ENCODE assay signal across 10 cellular contexts in genomic region chr19:14115761-14116160, GRCh38. TPM values are rescaled to one million over a fixed set of nuclear protein-coding genes. Genes with fewer than 3 reads are reported as not detected.
DNase-seq lines count a peak whose midpoint lies in the region; ATAC-seq, FAIRE-seq and TF ChIP-seq lines count a peak whose summit lies in the region.
"Had no signal": no experiment of that assay in that cellular context is flagged by ENCODE, and none has a peak within 500 bp of the region (broad histone marks: within the 10 kb centered on the region; RNA-seq: fewer than 3 reads in every experiment).

No MANE protein-coding gene starts in this region.

- peaks cover 36% of the 10 kb centered on the region for H3K4me1 ChIP-seq in DOHH2 (ENCODE audit: control insufficient read depth, low read length)
- peaks cover 75 to 82% (median 78%) of the 10 kb centered on the region in 3 donors for H3K4me1 ChIP-seq in skeletal muscle tissue (ENCODE audit: control insufficient read depth in 3 of 3, insufficient read depth in 3 of 3, low read length in 3 of 3)

- H3K79me2 ChIP-seq in DOHH2 (ENCODE audit: control insufficient read depth, low read length) = peaks cover 36% of the 10 kb centered on the region

- TF ChIP-seq CTCF in DOHH2 (IDR thresholded peaks at IDR 0.05; ENCODE audit: low read depth, low read length, poor library complexity, severe bottlenecking) = no peak
- TF ChIP-seq CTCF in fibroblast of villous mesenchyme (IDR thresholded peaks at IDR 0.05; ENCODE audit: insufficient read depth, low read depth, low read length) = no peak

- H3K4me1 Mint-ChIP-seq in T-helper 17 cell = peaks cover 35% of the 10 kb centered on the region

- H3K9me2 ChIP-seq in DOHH2 (replicated peaks; ENCODE audit: control insufficient read depth, low read length) = no peaks in the 10 kb centered on the region

- no peak for DNase-seq in T-helper 17 cell
- no peak for DNase-seq in fibroblast of villous mesenchyme (ENCODE audit: low read depth)
- DNase-seq in left lobe of liver (ENCODE audit: low spot score) = no peak
- no peak for DNase-seq in hippocampal formation (lab: John Stamatoyannopoulos, UW)
- DNase-seq in HTR-8/SVneo (ENCODE audit: insufficient read length, low spot score) = no peak
- no peak for DNase-seq in NCI-H524 (lab: John Stamatoyannopoulos, UW)
- DNase-seq: NCI-H1417 treated with DMSO at 0.1 percent for 48 hours, thyroid gland had no signal

- H3K4me3 ChIP-seq in DOHH2 (ENCODE audit: low read length) (peak overlapping the region; percentile 81), fibroblast of villous mesenchyme (ENCODE audit: low read depth, low read length) (peak overlapping the region; percentile 12), skeletal muscle tissue (ENCODE audit: low read length in 3 of 3) (peak overlapping the region; percentile 79 to 89 (median 86))

- H3K27ac ChIP-seq in DOHH2 (ENCODE audit: low read depth, low read length) (no peak overlapping the region), skeletal muscle tissue (ENCODE audit: low read depth, low read length) (peak overlapping the region; percentile 95)

- H3K27me3 ChIP-seq in DOHH2 (ENCODE audit: control insufficient read depth, low read length) (no peaks in the 10 kb centered on the region), skeletal muscle tissue (ENCODE audit: control insufficient read depth in 3 of 3, insufficient read depth in 3 of 3, low read length in 3 of 3) (no peaks in the 10 kb centered on the region)
- H3K27me3 ChIP-seq: thyroid gland had no signal

- no peak overlapping the region for H3K27ac Mint-ChIP-seq in T-helper 17 cell

- peaks cover 19% of the 10 kb centered on the region for H3F3A ChIP-seq in DOHH2 (ENCODE audit: control insufficient read depth, insufficient read depth)

- H3K36me3 ChIP-seq in DOHH2 (ENCODE audit: control insufficient read depth, low read length) (no peaks in the 10 kb centered on the region; the same call in 1 of the 2 replicates), skeletal muscle tissue (ENCODE audit: control insufficient read depth in 3 of 3, insufficient read depth in 3 of 3, low read length in 3 of 3) (peaks cover 0 to 2% (median 0%) of the 10 kb centered on the region in 3 donors)
- H3K36me3 ChIP-seq: thyroid gland had no signal

- no peaks in the 10 kb centered on the region for H3K36me3 Mint-ChIP-seq in T-helper 17 cell (ENCODE audit: low read depth)

- H3K4me3 Mint-ChIP-seq in T-helper 17 cell = peak overlapping the region; percentile 97

- no peaks in the 10 kb centered on the region for H3K27me3 Mint-ChIP-seq in T-helper 17 cell

- no peaks in the 10 kb centered on the region for H3K9me3 ChIP-seq in DOHH2 (ENCODE audit: control insufficient read depth, insufficient read depth, low read length)
- H3K9me3 ChIP-seq in T-helper 17 cell (ENCODE audit: control insufficient read depth, low read length, poor library complexity, severe bottlenecking) = no peaks in the 10 kb centered on the region
- no peaks in the 10 kb centered on the region for H3K9me3 ChIP-seq in skeletal muscle tissue (ENCODE audit: control insufficient read depth in 3 of 3, low read length in 3 of 3)
- H3K9me3 ChIP-seq: thyroid gland had no signal

- no peak for ATAC-seq in T-helper 17 cell
- no peak for ATAC-seq in left lobe of liver

- peaks cover 8% of the 10 kb centered on the region; the same call in 1 of the 2 replicates for H4K20me1 ChIP-seq in DOHH2 (ENCODE audit: control insufficient read depth, insufficient read depth, low read depth, low read length)

- FAIRE-seq in HTR-8/SVneo (lab: Jason Lieb, UNC) = no peak

- peak overlapping the region; percentile 80 to 95 (median 90) for H3K9ac ChIP-seq in skeletal muscle tissue (ENCODE audit: low read depth in 1 of 3, low read length in 3 of 3)

- peak overlapping the region; percentile 67 for H3K4me2 ChIP-seq in DOHH2 (ENCODE audit: low read length)

RNA-seq across cellular contexts. Expression of gene PRKACA, which starts 1.8 kb away (rescaled TPM):
- total RNA-seq in T-helper 17 cell (10 to 100 TPM; 35.2 to 38.5 TPM), fibroblast of villous mesenchyme (50.1 and 50.3 TPM in 2 replicates), skeletal muscle tissue (137 TPM), left lobe of liver (78.4 TPM)

RNA-seq across cellular contexts. Expression of gene ASF1B, which starts 20.6 kb away (rescaled TPM):
- 1 to 10 TPM; 1.5 to 1.9 TPM for total RNA-seq in T-helper 17 cell
- total RNA-seq in fibroblast of villous mesenchyme = 8.1 and 8.2 TPM in 2 replicates
- total RNA-seq in skeletal muscle tissue = 3.7 TPM
- 0.45 TPM for total RNA-seq in left lobe of liver

RNA-seq across cellular contexts. Expression of gene SAMD1, which starts 25.2 kb away (rescaled TPM):
- total RNA-seq in T-helper 17 cell = 10 to 100 TPM; 24.8 to 25.3 TPM
- total RNA-seq in fibroblast of villous mesenchyme = 23.3 and 24.2 TPM in 2 replicates
- 12.5 TPM for total RNA-seq in skeletal muscle tissue
- 19.1 TPM for total RNA-seq in left lobe of liver

RNA-seq across cellular contexts. Expression of gene C19orf67, which starts 30.2 kb away (rescaled TPM):
- total RNA-seq in T-helper 17 cell (under 1 TPM; 0.22 to 0.31 TPM), fibroblast of villous mesenchyme (not detected in 2 replicates), skeletal muscle tissue (not detected), left lobe of liver (not detected)
- total RNA-seq: thyroid gland had no signal

RNA-seq across cellular contexts. Expression of gene MISP3, which starts 43.2 kb away (rescaled TPM):
- 1 to 10 TPM in 1 of 2 donors, under 1 TPM in 1; 0.65 to 1.3 TPM for total RNA-seq in T-helper 17 cell
- under 0.01 and 0.32 TPM in 2 replicates for total RNA-seq in fibroblast of villous mesenchyme
- total RNA-seq in skeletal muscle tissue = not detected
- total RNA-seq in left lobe of liver = 15.2 TPM

Comparison
In these comparisons a context has a peak if more than half of its experiments do, and no peak if none do; other contexts are left out.
1. H3K4me3 ChIP-seq: peak in every context shown above with its lines; median percentile 86 in skeletal muscle tissue; 81 in DOHH2; 12 in fibroblast of villous mesenchyme.